In genomic region chr11:27909386-27909785, GRCh38 we compare ENCODE assay signal across 17 cellular contexts.
"Had no signal": no experiment of that assay in that cellular context is flagged by ENCODE, and none has a peak within 500 bp of the region (broad histone marks: within the 10 kb centered on the region; RNA-seq: fewer than 3 reads in every experiment).

No MANE protein-coding gene starts in this region.

- H3K4me3 ChIP-seq: coronary artery, heart left ventricle, upper lobe of right lung had no signal

- ATAC-seq: activated T-cell treated with anti-CD3 and anti-CD28 coated beads, Interleukin-2, amount 50 U/mL, for 72 hours; heart left ventricle; right cardiac atrium; stimulated activated naive CD8-positive, alpha-beta T cell treated with anti-CD3 and anti-CD28 coated beads, Interleukin-15, Interleukin-2, amounts not matched to agents 100 U/mL and 50 U/mL, for 24 hours; upper lobe of right lung had no signal

- H3K4me3 Mint-ChIP-seq: activated naive CD4-positive, alpha-beta T cell treated with anti-CD3 and anti-CD28 coated beads for 36 hours; activated naive CD8-positive, alpha-beta T cell treated with anti-CD3 and anti-CD28 coated beads, Interleukin-2, amount 10 ng/mL, durations not matched to agents 7 days and 5 days; activated T-cell treated with anti-CD3 and anti-CD28 coated beads, Interleukin-2, amount 50 U/mL, for 72 hours; endodermal cell; nephron progenitor cell had no signal

- DNase-seq: activated CD4-positive, alpha-beta T cell treated with anti-CD3 and anti-CD28 coated beads for 4 hours; activated CD4-positive, alpha-beta T cell treated with anti-CD3 and anti-CD28 coated beads, Interleukin-2, amount 50 U/mL, for 48 hours; activated CD4-positive, CD25-positive, alpha-beta regulatory T cell; activated effector memory CD4-positive, alpha-beta T cell treated with Interleukin-2 at 50 U/mL for 16 hours; activated naive CD4-positive, alpha-beta T cell treated with anti-CD3 and anti-CD28 coated beads for 36 hours; activated naive CD8-positive, alpha-beta T cell treated with anti-CD3 and anti-CD28 coated beads, Interleukin-2, amount 10 ng/mL, durations not matched to agents 7 days and 5 days; activated T-cell treated with anti-CD3 and anti-CD28 coated beads, Interleukin-2, amount 50 U/mL, for 72 hours; endodermal cell; heart left ventricle; nephron progenitor cell; right cardiac atrium; stimulated activated CD4-positive, alpha-beta T cell treated with anti-CD3 and anti-CD28 coated beads, Interleukin-12 subunit alpha, Interleukin-12 subunit beta, amount 100 ng/mL, for 4 hours; stimulated activated CD4-positive, alpha-beta T cell treated with anti-CD3 and anti-CD28 coated beads, Interleukin-4, amount 100 ng/mL, for 4 hours; stimulated activated naive CD8-positive, alpha-beta T cell treated with anti-CD3 and anti-CD28 coated beads, Interleukin-15, Interleukin-2, amounts not matched to agents 100 U/mL and 50 U/mL, for 24 hours; upper lobe of right lung had no signal

- H3K27ac Mint-ChIP-seq: activated naive CD4-positive, alpha-beta T cell treated with anti-CD3 and anti-CD28 coated beads for 36 hours; activated naive CD8-positive, alpha-beta T cell treated with anti-CD3 and anti-CD28 coated beads, Interleukin-2, amount 10 ng/mL, durations not matched to agents 7 days and 5 days; activated T-cell treated with anti-CD3 and anti-CD28 coated beads, Interleukin-2, amount 50 U/mL, for 72 hours; endodermal cell; nephron progenitor cell had no signal

- H3K36me3 ChIP-seq: heart left ventricle, upper lobe of right lung had no signal

- H3K4me1 Mint-ChIP-seq: activated naive CD8-positive, alpha-beta T cell treated with anti-CD3 and anti-CD28 coated beads, Interleukin-2, amount 10 ng/mL, durations not matched to agents 7 days and 5 days; endodermal cell had no signal

- H3K79me2 ChIP-seq: parathyroid adenoma had no signal

- H3K9ac ChIP-seq: parathyroid adenoma had no signal

- H3K27me3 ChIP-seq: upper lobe of right lung had no signal

- H3K9me3 ChIP-seq: upper lobe of right lung had no signal

- H3K9me3 Mint-ChIP-seq: activated naive CD4-positive, alpha-beta T cell treated with anti-CD3 and anti-CD28 coated beads for 36 hours; activated naive CD8-positive, alpha-beta T cell treated with anti-CD3 and anti-CD28 coated beads, Interleukin-2, amount 10 ng/mL, durations not matched to agents 7 days and 5 days; endodermal cell had no signal

- H3K27me3 Mint-ChIP-seq: activated naive CD8-positive, alpha-beta T cell treated with anti-CD3 and anti-CD28 coated beads, Interleukin-2, amount 10 ng/mL, durations not matched to agents 7 days and 5 days had no signal

- H2AFZ ChIP-seq: parathyroid adenoma had no signal

- H3K27ac ChIP-seq: coronary artery, heart left ventricle, parathyroid adenoma, upper lobe of right lung had no signal

- H3K4me1 ChIP-seq: heart left ventricle, parathyroid adenoma, upper lobe of right lung had no signal

- H3K36me3 Mint-ChIP-seq: activated naive CD8-positive, alpha-beta T cell treated with anti-CD3 and anti-CD28 coated beads, Interleukin-2, amount 10 ng/mL, durations not matched to agents 7 days and 5 days had no signal
